ENCODE assay signal across 10 cellular contexts in the genomic region with DNA sequence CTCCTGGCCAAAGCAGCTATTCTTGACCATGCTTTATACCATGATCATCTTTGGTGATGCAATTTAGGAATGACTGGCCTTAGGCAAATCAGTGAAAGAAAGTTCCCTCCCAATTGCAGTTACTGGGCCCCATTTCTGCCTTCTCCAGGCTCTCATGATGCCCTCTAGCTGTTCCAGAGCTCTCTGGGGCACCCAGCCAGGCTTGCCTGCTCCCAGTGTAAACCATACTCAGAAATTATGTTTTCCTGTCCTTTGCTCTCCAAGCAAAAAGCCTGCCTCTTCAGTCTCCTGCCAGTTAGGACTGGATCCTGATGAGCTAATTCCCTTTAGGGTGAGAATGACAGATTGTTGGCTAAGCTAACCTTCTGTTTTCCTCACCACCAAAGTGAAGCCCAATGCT.
DNase-seq lines count a peak whose midpoint lies in the region; ATAC-seq, FAIRE-seq and TF ChIP-seq lines count a peak whose summit lies in the region.
"Had no signal": no experiment of that assay in that cellular context is flagged by ENCODE, and none has a peak within 500 bp of the region (broad histone marks: within the 10 kb centered on the region; RNA-seq: fewer than 3 reads in every experiment).

No MANE protein-coding gene starts in this region.

- no peaks in the 10 kb centered on the region for H3K9me3 ChIP-seq in colonic mucosa
- no peaks in the 10 kb centered on the region for H3K9me3 ChIP-seq in neutrophil

- H3K36me3 ChIP-seq in colonic mucosa (no peaks in the 10 kb centered on the region), neutrophil (no peaks in the 10 kb centered on the region)

- H3K4me1 ChIP-seq in colonic mucosa (peaks cover 2% of the 10 kb centered on the region), neutrophil (ENCODE audit: control insufficient read depth in 1 of 2, insufficient read depth in 1 of 2, low read depth in 1 of 2, low read length in 1 of 2) (no peaks in the 10 kb centered on the region)
- H3K4me1 ChIP-seq: parathyroid adenoma had no signal

- TF ChIP-seq CTCF in colonic mucosa (IDR thresholded peaks at IDR 0.05) = no peak
- TF ChIP-seq CTCF in neutrophil (IDR thresholded peaks at IDR 0.05) = no peak

- no peak overlapping the region for H3K27ac ChIP-seq in colonic mucosa
- peak overlapping the region; percentile 2 for H3K27ac ChIP-seq in neutrophil
- H3K27ac ChIP-seq: parathyroid adenoma had no signal

- H3K9me3 Mint-ChIP-seq in stimulated activated effector memory CD8-positive, alpha-beta T cell treated with anti-CD3 and anti-CD28 coated beads, Interleukin-12 subunit alpha, Interleukin-12 subunit beta, amount 100 ng/mL, for 72 hours = no peaks in the 10 kb centered on the region

- TF ChIP-seq POLR2A in GM12892 (IDR thresholded peaks at IDR 0.05; ENCODE audit: low read depth, low read length) = no peak

- no peak overlapping the region for H3K4me3 ChIP-seq in colonic mucosa
- no peak overlapping the region for H3K4me3 ChIP-seq in neutrophil (ENCODE audit: low read depth in 1 of 2, low read length in 1 of 2)

- peaks cover 22% of the 10 kb centered on the region for H3K4me1 Mint-ChIP-seq in stimulated activated effector memory CD8-positive, alpha-beta T cell treated with anti-CD3 and anti-CD28 coated beads, Interleukin-12 subunit alpha, Interleukin-12 subunit beta, amount 100 ng/mL, for 72 hours

- H3K36me3 Mint-ChIP-seq in stimulated activated effector memory CD8-positive, alpha-beta T cell treated with anti-CD3 and anti-CD28 coated beads, Interleukin-12 subunit alpha, Interleukin-12 subunit beta, amount 100 ng/mL, for 72 hours = no peaks in the 10 kb centered on the region

- FAIRE-seq in GM12892 (lab: Jason Lieb, UNC) = no peak

- H3K27ac Mint-ChIP-seq in stimulated activated effector memory CD8-positive, alpha-beta T cell treated with anti-CD3 and anti-CD28 coated beads, Interleukin-12 subunit alpha, Interleukin-12 subunit beta, amount 100 ng/mL, for 72 hours = no peak overlapping the region

- H3K9ac ChIP-seq in colonic mucosa (ENCODE audit: low read depth in 2 of 2, low read length in 2 of 2) = no peak overlapping the region
- H3K9ac ChIP-seq: parathyroid adenoma had no signal

- H3K4me3 Mint-ChIP-seq in stimulated activated effector memory CD8-positive, alpha-beta T cell treated with anti-CD3 and anti-CD28 coated beads, Interleukin-12 subunit alpha, Interleukin-12 subunit beta, amount 100 ng/mL, for 72 hours = no peak overlapping the region

- H3K27me3 ChIP-seq in colonic mucosa (no peaks in the 10 kb centered on the region), neutrophil (no peaks in the 10 kb centered on the region)

- no peak for ATAC-seq in HG03097 (IDR thresholded peaks at IDR 0.05; ENCODE audit: low FRiP score, unreplicated experiment)
- ATAC-seq in GM18909 (IDR thresholded peaks at IDR 0.05; ENCODE audit: poor library complexity, unreplicated experiment) = no peak
- no peak for ATAC-seq in stimulated activated effector memory CD8-positive, alpha-beta T cell treated with anti-CD3 and anti-CD28 coated beads, Interleukin-12 subunit alpha, Interleukin-12 subunit beta, amount 100 ng/mL, for 72 hours

- intact Hi-C loops in colonic mucosa (cut with DNase I) = loop anchor here (10.0 kb wide), 1 partner anchor 91 kb away; no protein-coding TSS in a partner anchor

- peak; percentile 30 for DNase-seq in Daoy (ENCODE audit: low read depth)
- DNase-seq in NCI-H226 = peak; percentile 87
- peak; percentile 72 for DNase-seq in colonic mucosa
- no peak for DNase-seq in stimulated activated effector memory CD8-positive, alpha-beta T cell treated with anti-CD3 and anti-CD28 coated beads, Interleukin-12 subunit alpha, Interleukin-12 subunit beta, amount 100 ng/mL, for 72 hours (ENCODE audit: low spot score in 2 of 2)
- DNase-seq in GM12892 (ENCODE audit: insufficient read length) = no peak
- DNase-seq: stimulated activated naive CD4-positive, alpha-beta T cell treated with Interleukin-2 at 50 U/mL for 16 hours had no signal

Comparison
In these comparisons a context has a peak if more than half of its experiments do, and no peak if none do; other contexts are left out.
1. DNase-seq: peak in Daoy (single experiment), NCI-H226 (single experiment) and colonic mucosa (single experiment); none in stimulated activated effector memory CD8-positive, alpha-beta T cell treated with anti-CD3 and anti-CD28 coated beads, Interleukin-12 subunit alpha, Interleukin-12 subunit beta, amount 100 ng/mL, for 72 hours (0 of 2) and GM12892 (single experiment).